ENCODE assay signal across 12 cellular contexts in genomic region chr9:92747459-92748232, GRCh38. TPM values are rescaled to one million over a fixed set of nuclear protein-coding genes. Genes with fewer than 3 reads are reported as not detected.
DNase-seq lines count a peak whose midpoint lies in the region; ATAC-seq and TF ChIP-seq lines count a peak whose summit lies in the region.
"Had no signal": no experiment of that assay in that cellular context is flagged by ENCODE, and none has a peak within 500 bp of the region (broad histone marks: within the 10 kb centered on the region; RNA-seq: fewer than 3 reads in every experiment).

No MANE protein-coding gene starts in this region.

- TF ChIP-seq CTCF in CD14-positive monocyte (IDR thresholded peaks at IDR 0.05) (no peak), osteoblast (IDR thresholded peaks at IDR 0.05; ENCODE audit: extremely low read depth, low read depth, low read length) (no peak)

- H3K36me3 Mint-ChIP-seq in CD14-positive monocyte = peaks cover 2 to 7% of the 10 kb centered on the region in 2 donors

- peak overlapping the region; percentile 34 to 87 (median 80) for H3K27ac Mint-ChIP-seq in CD14-positive monocyte

- H3K9me3 Mint-ChIP-seq in CD14-positive monocyte = peaks cover 0 to 6% (median 1%) of the 10 kb centered on the region in 7 donors

- WGBS in esophagus, 2 donors = 52 to 58% methylated on average over 9 of the region's 9 CpGs

- H3K27me3 ChIP-seq in MG63 = no peaks in the 10 kb centered on the region
- no peaks in the 10 kb centered on the region for H3K27me3 ChIP-seq in esophagus (ENCODE audit: control insufficient read depth in 1 of 2, insufficient read depth in 2 of 2, low read length in 2 of 2)
- no peaks in the 10 kb centered on the region for H3K27me3 ChIP-seq in osteoblast (ENCODE audit: insufficient read depth, low read length)
- H3K27me3 ChIP-seq: ascending aorta had no signal

- DNase-seq in CD14-positive monocyte (ENCODE audit: low spot score) (no peak), MG63 (peak; percentile 42), osteoblast (ENCODE audit: insufficient read length, low spot score, missing footprints) (peak; percentile 83), NCI-H2196 treated with DMSO at 0.1 percent for 48 hours (lab: John Stamatoyannopoulos, UW; ENCODE audit: unreplicated experiment) (no peak), DMS153 treated with DMSO at 0.1 percent for 48 hours (lab: John Stamatoyannopoulos, UW; ENCODE audit: unreplicated experiment) (no peak), D341Med (ENCODE audit: low spot score) (no peak)
- DNase-seq: left colon, NCI-H510A treated with DMSO at 0.1 percent for 48 hours, T-helper 2 cell had no signal

- H3K4me3 Mint-ChIP-seq in CD14-positive monocyte = no peak overlapping the region

- H3K4me1 ChIP-seq in esophagus (ENCODE audit: control insufficient read depth in 2 of 2, insufficient read depth in 2 of 2, low read length in 1 of 2) (peaks cover 31 to 34% of the 10 kb centered on the region in 2 donors), osteoblast (ENCODE audit: insufficient read depth, low read length) (peaks cover 36% of the 10 kb centered on the region)

- H3K4me3 ChIP-seq in MG63 = no peak overlapping the region
- H3K4me3 ChIP-seq in esophagus (ENCODE audit: low read depth in 1 of 2, low read length in 2 of 2) = no peak overlapping the region
- H3K4me3 ChIP-seq in osteoblast (ENCODE audit: insufficient read depth, low read length) = no peak overlapping the region
- H3K4me3 ChIP-seq: ascending aorta had no signal

- H3K36me3 ChIP-seq in MG63 (peaks cover 5% of the 10 kb centered on the region; the same call in 1 of the 2 replicates), esophagus (ENCODE audit: control insufficient read depth in 2 of 2, insufficient read depth in 2 of 2, low read length in 1 of 2) (peaks cover 0 to 3% of the 10 kb centered on the region in 2 donors), osteoblast (ENCODE audit: insufficient read depth, low read length) (no peaks in the 10 kb centered on the region)
- H3K36me3 ChIP-seq: ascending aorta had no signal

- H3K79me2 ChIP-seq in osteoblast (ENCODE audit: insufficient read depth, low read length) = peaks cover 98% of the 10 kb centered on the region

- no peak overlapping the region for H2AFZ ChIP-seq in osteoblast (ENCODE audit: low read length)

- ATAC-seq in HG03108 (IDR thresholded peaks at IDR 0.05; ENCODE audit: unreplicated experiment) = no peak
- ATAC-seq: left colon had no signal

- H3K27me3 Mint-ChIP-seq in CD14-positive monocyte (ENCODE audit: low read depth in 3 of 3) = peaks cover 0 to 1% (median 0%) of the 10 kb centered on the region in 3 donors

- intact Hi-C loops in CD14-positive monocyte (cut with micrococcal nuclease) = no loop called here

- peaks cover 53% of the 10 kb centered on the region for H4K20me1 ChIP-seq in osteoblast (ENCODE audit: insufficient read depth, low read length)

- H3K9me3 ChIP-seq in MG63 = peaks cover 4% of the 10 kb centered on the region; the same call in 1 of the 2 replicates
- no peaks in the 10 kb centered on the region for H3K9me3 ChIP-seq in esophagus (ENCODE audit: control insufficient read depth in 2 of 2, insufficient read depth in 1 of 2, low read depth in 1 of 2, low read length in 1 of 2)
- no peaks in the 10 kb centered on the region for H3K9me3 ChIP-seq in osteoblast (ENCODE audit: low read depth, low read length)
- H3K9me3 ChIP-seq: ascending aorta had no signal

- H3K27ac ChIP-seq in esophagus (ENCODE audit: low read depth in 2 of 2, low read length in 1 of 2) = peak overlapping the region; percentile 55 to 72
- peak overlapping the region; percentile 66 for H3K27ac ChIP-seq in osteoblast (ENCODE audit: low read depth, low read length)

- H3K4me1 Mint-ChIP-seq in CD14-positive monocyte = peaks cover 81% of the 10 kb centered on the region

- H3K4me2 ChIP-seq in osteoblast (ENCODE audit: insufficient read depth, low read length) = no peak overlapping the region

RNA-seq across cellular contexts. Expression of gene BICD2, which starts 17.0 kb away (rescaled TPM):
- polyA plus RNA-seq in CD14-positive monocyte = 10 to 100 TPM; 13.8 to 25.6 TPM
- 35.6 and 49.5 TPM in 2 replicates for total RNA-seq in MG63 (2014; rRNA removed; shearing (Covaris generic); ENCODE audit: low replicate concordance)
- polyA plus RNA-seq in esophagus = 10 to 100 TPM; 30.9 to 41.1 TPM
- total RNA-seq in osteoblast = 31.8 and 33.3 TPM in 2 replicates

Comparison
In these comparisons a context has a peak if more than half of its experiments do, and no peak if none do; other contexts are left out.
1. DNase-seq: peak in MG63 (single experiment) and osteoblast (single experiment); none in CD14-positive monocyte (single experiment), NCI-H2196 treated with DMSO at 0.1 percent for 48 hours (single experiment), DMS153 treated with DMSO at 0.1 percent for 48 hours (single experiment) and D341Med (single experiment).